Comparison of ENCODE assay signal across 33 cellular contexts in genomic region chr11:18472587-18472986, GRCh38. TPM values are rescaled to one million over a fixed set of nuclear protein-coding genes. Genes with fewer than 3 reads are reported as not detected.
"Had no signal": no experiment of that assay in that cellular context is flagged by ENCODE, and none has a peak within 500 bp of the region (broad histone marks: within the 10 kb centered on the region; RNA-seq: fewer than 3 reads in every experiment).

No MANE protein-coding gene starts in this region.

- FAIRE-seq: endometrium had no signal

- H3K9me3 ChIP-seq: colonic mucosa, esophagus squamous epithelium, gastroesophageal sphincter, heart left ventricle, lower lobe of right lung, mucosa of descending colon had no signal

- ATAC-seq: effector memory CD8-positive, alpha-beta T cell; esophagus mucosa; gastroesophageal sphincter; heart left ventricle; left colon; left lobe of liver; left ventricle myocardium superior; mucosa of descending colon had no signal

- H3K4me2 ChIP-seq: hepatocyte had no signal

- H3K4me3 ChIP-seq: colonic mucosa, esophagus squamous epithelium, gastroesophageal sphincter, heart left ventricle, hepatocyte, lower lobe of right lung, mucosa of descending colon had no signal

- H3K36me3 ChIP-seq: colonic mucosa had no signal

- H3K4me1 ChIP-seq: colonic mucosa, esophagus squamous epithelium, gastroesophageal sphincter, heart left ventricle, lower lobe of right lung had no signal

- H3K27ac ChIP-seq: colonic mucosa, epithelial cell of prostate, esophagus squamous epithelium, gastroesophageal sphincter, heart left ventricle, hepatocyte, lower lobe of right lung had no signal

- H3K27me3 ChIP-seq: colonic mucosa, esophagus squamous epithelium, gastroesophageal sphincter, heart left ventricle, hepatocyte had no signal

- DNase-seq: colonic mucosa; cortex of kidney; effector CD8-positive, alpha-beta T cell; effector memory CD8-positive, alpha-beta T cell; endodermal cell; erythroblast; esophagus squamous epithelium; foreskin fibroblast; foreskin melanocyte; heart left ventricle; hypothalamus; immature natural killer cell; islet precursor cell; kidney; kidney glomerular epithelial cell; left colon; left ventricle myocardium superior; lower lobe of right lung; mesenchymal stem cell; mucosa of descending colon; naive B cell had no signal

- H2AFZ ChIP-seq: hepatocyte had no signal

- H3K79me2 ChIP-seq: hepatocyte had no signal

RNA-seq across cellular contexts. Expression of gene LDHAL6A, which starts 16.9 kb away (rescaled TPM):
- total RNA-seq: colonic mucosa, dermis microvascular lymphatic vessel endothelial cell, endodermal cell, esophagus mucosa, esophagus squamous epithelium, gastroesophageal sphincter, heart left ventricle, hepatocyte, kidney, left colon, left lobe of liver, left ventricle myocardium superior, lower leg skin, lower lobe of right lung, lung microvascular endothelial cell, mesenteric fat pad, mesothelial cell of epicardium, mucosa of descending colon, myocyte had no signal
- polyA plus RNA-seq: heart left ventricle had no signal
